In genomic region chr1:91582431-91582921, GRCh38 we compare ENCODE assay signal across 10 cellular contexts.
A peak's percentile ranks its signal among the peaks of the same experiment; 100 is the strongest.
DNase-seq lines count a peak whose midpoint lies in the region; TF ChIP-seq lines count a peak whose summit lies in the region.
"Had no signal": no experiment of that assay in that cellular context is flagged by ENCODE, and none has a peak within 500 bp of the region (broad histone marks: within the 10 kb centered on the region; RNA-seq: fewer than 3 reads in every experiment).

No MANE protein-coding gene starts in this region.

- TF ChIP-seq POLR2A in uterus (IDR thresholded peaks at IDR 0.05): no peak

- no peaks in the 10 kb centered on the region for H3K4me1 ChIP-seq in uterus

- H3K36me3 ChIP-seq in uterus: no peaks in the 10 kb centered on the region

- intact Hi-C loops in uterus (cut with DNase I; ENCODE audit: low total_unique reads): no loop called here

- H3K27me3 ChIP-seq in uterus: no peaks in the 10 kb centered on the region

- DNase-seq in SIG-M5 treated with dmso at 0.1 percent for 504 hours (lab: John Stamatoyannopoulos, UW; ENCODE audit: unreplicated experiment) (peak; percentile 14), SIG-M5 (lab: John Stamatoyannopoulos, UW) (no peak), amniotic stem cell (lab: John Stamatoyannopoulos, UW) (peak; percentile 80), iris pigment epithelial cell (ENCODE audit: low read depth) (peak; percentile 92), uterus (peak; percentile 50 to 82), activated gamma-delta T cell treated with Interleukin-2 at 50 U/mL for 16 hours (no peak), DMS153 (lab: John Stamatoyannopoulos, UW) (no peak)
- DNase-seq in activated CD8-positive, alpha-beta memory T cell treated with anti-CD3 and anti-CD28 coated beads, Interleukin-2, amount 50 U/mL, for 4 hours: no peak
- DNase-seq: activated CD8-positive, alpha-beta T cell treated with anti-CD3 and anti-CD28 coated beads, Interleukin-2, amount 10 ng/mL, durations not matched to agents 7 days and 5 days; CD4-positive, CD25-positive, alpha-beta regulatory T cell had no signal

- H3K27ac ChIP-seq in uterus: peak overlapping the region; percentile 86 to 97

- no peak overlapping the region for H3K4me3 ChIP-seq in uterus

- TF ChIP-seq CTCF in uterus (IDR thresholded peaks at IDR 0.05): no peak

- no peaks in the 10 kb centered on the region for H3K9me3 ChIP-seq in uterus

Comparison
In these comparisons a context has a peak if more than half of its experiments do, and no peak if none do; other contexts are left out.
1. DNase-seq: peak in SIG-M5 treated with dmso at 0.1 percent for 504 hours (single experiment), amniotic stem cell (single experiment), iris pigment epithelial cell (single experiment) and uterus (2 of 2); none in SIG-M5 (single experiment), activated gamma-delta T cell treated with Interleukin-2 at 50 U/mL for 16 hours (single experiment), DMS153 (single experiment) and activated CD8-positive, alpha-beta memory T cell treated with anti-CD3 and anti-CD28 coated beads, Interleukin-2, amount 50 U/mL, for 4 hours (single experiment).